Comparison of ENCODE assay signal across 1 cellular context in genomic region chr6:32969685-32970412, GRCh38.
TF ChIP-seq lines count a peak whose summit lies in the region.

No MANE protein-coding gene starts in this region.

TF ChIP-seq in K562, 482 proteins besides CTCF, POLR2A, EP300 and RAD21 (continued from another document):
- peak; percentile 29; the same call in 1 of the 2 replicates for TF ChIP-seq ATF4 (CRISPR knock-in tag; IDR thresholded peaks at IDR 0.05)
